1 cellular context compared by ENCODE assay signal in genomic region chr9:34651876-34652602, GRCh38.
A peak's percentile ranks its signal among the peaks of the same experiment; 100 is the strongest.
TF ChIP-seq lines count a peak whose summit lies in the region.

Gene IL11RA (plus strand): TSS chr9:34652185. CDS start chr9:34655218, 3,033 bp downstream.

TF ChIP-seq in HepG2, 621 proteins besides CTCF, POLR2A, EP300 and RAD21 (continued from another document and continues in another):
- no peak for TF ChIP-seq ZBED4 (CRISPR knock-in tag; IDR thresholded peaks at IDR 0.05; ENCODE audit: borderline replicate concordance)
- 0 out of 2 replicates have a peak, but pooled peaks have one; percentile 73 for TF ChIP-seq ZNF136 (CRISPR knock-in tag; IDR thresholded peaks at IDR 0.05; ENCODE audit: low read depth)
- TF ChIP-seq SP2 (CRISPR knock-in tag; IDR thresholded peaks at IDR 0.05): peak; percentile 92
- peak; percentile 47; the same call in 1 of the 2 replicates for TF ChIP-seq SPEN (CRISPR knock-in tag; IDR thresholded peaks at IDR 0.05; ENCODE audit: low read depth)
- no peak for TF ChIP-seq ZNF280D (CRISPR knock-in tag; IDR thresholded peaks at IDR 0.05)
- TF ChIP-seq ZNF331 (CRISPR knock-in tag; IDR thresholded peaks at IDR 0.05): peak; percentile 39; the same call in 1 of the 2 replicates
- TF ChIP-seq ZNF776 (CRISPR knock-in tag; IDR thresholded peaks at IDR 0.05): peak; percentile 42; the same call in 1 of the 2 replicates
- no peak for TF ChIP-seq ZNF552 (CRISPR knock-in tag; IDR thresholded peaks at IDR 0.05; ENCODE audit: borderline replicate concordance)
- peak; percentile 75 for TF ChIP-seq TBX2 (CRISPR knock-in tag; IDR thresholded peaks at IDR 0.05; ENCODE audit: borderline replicate concordance)
- TF ChIP-seq MEIS1 (CRISPR knock-in tag; IDR thresholded peaks at IDR 0.05; ENCODE audit: borderline replicate concordance): peak; percentile 89
- TF ChIP-seq PHF5A (CRISPR knock-in tag; IDR thresholded peaks at IDR 0.05; ENCODE audit: low read depth, unreplicated experiment): peak; percentile 38
- peak; percentile 87 for TF ChIP-seq XRCC5 (optimal IDR thresholded peaks at IDR 0.05; ENCODE audit: low read length)
- TF ChIP-seq HDAC2 (CRISPR knock-in tag; IDR thresholded peaks at IDR 0.05): peak; percentile 63; the same call in 1 of the 2 replicates
- TF ChIP-seq ZNF563 (CRISPR knock-in tag; IDR thresholded peaks at IDR 0.05): peak; percentile 43; the same call in 1 of the 2 replicates
- TF ChIP-seq ARID4A (CRISPR knock-in tag; IDR thresholded peaks at IDR 0.05; ENCODE audit: borderline replicate concordance): peak; percentile 82; the same call in 1 of the 2 replicates
- TF ChIP-seq RNF2 (conservative IDR thresholded peaks at IDR 0.05; ENCODE audit: low read depth): 0 out of 2 replicates have a peak, but pooled peaks have one; percentile 46
- 0 out of 2 replicates have a peak, but pooled peaks have one; percentile 24 for TF ChIP-seq ZFP1 (CRISPR knock-in tag; IDR thresholded peaks at IDR 0.05)
- no peak; the same call in 1 of the 2 replicates for TF ChIP-seq ZNF503 (CRISPR knock-in tag; IDR thresholded peaks at IDR 0.05)
- peak; percentile 70; the same call in 1 of the 2 replicates for TF ChIP-seq ZNF737 (CRISPR knock-in tag; IDR thresholded peaks at IDR 0.05; ENCODE audit: borderline replicate concordance)
- peak; percentile 51; the same call in 1 of the 2 replicates for TF ChIP-seq ZNF430 (CRISPR knock-in tag; IDR thresholded peaks at IDR 0.05)
- peak; percentile 43; the same call in 1 of the 2 replicates for TF ChIP-seq HMGXB3 (CRISPR knock-in tag; IDR thresholded peaks at IDR 0.05; ENCODE audit: borderline replicate concordance)
- peak; percentile 52; the same call in 1 of the 2 replicates for TF ChIP-seq ZFP91 (CRISPR knock-in tag; IDR thresholded peaks at IDR 0.05; ENCODE audit: borderline replicate concordance)
- TF ChIP-seq SP5 (CRISPR knock-in tag; IDR thresholded peaks at IDR 0.05; ENCODE audit: borderline replicate concordance, low read depth): peak; percentile 97
- TF ChIP-seq SIN3A (IDR thresholded peaks at IDR 0.05; ENCODE audit: borderline replicate concordance, low read depth, low read length): peak; percentile 77; the same call in 1 of the 2 replicates
- TF ChIP-seq ZNF18 (CRISPR knock-in tag; IDR thresholded peaks at IDR 0.05; ENCODE audit: insufficient replicate concordance): no peak
- TF ChIP-seq HNRNPLL (IDR thresholded peaks at IDR 0.05; ENCODE audit: low read depth, low read length, poor library complexity, severe bottlenecking): peak; percentile 67
- 0 out of 2 replicates have a peak, but pooled peaks have one; percentile 58 for TF ChIP-seq AKAP8 (CRISPR knock-in tag; IDR thresholded peaks at IDR 0.05)
- TF ChIP-seq ZNF841 (CRISPR knock-in tag; IDR thresholded peaks at IDR 0.05; ENCODE audit: borderline replicate concordance): peak; percentile 65; the same call in 1 of the 2 replicates
- TF ChIP-seq KLF9 (CRISPR knock-in tag; IDR thresholded peaks at IDR 0.05; ENCODE audit: low read depth): peak; percentile 15; the same call in 1 of the 2 replicates
- TF ChIP-seq MIER2 (CRISPR knock-in tag; IDR thresholded peaks at IDR 0.05): 0 out of 2 replicates have a peak, but pooled peaks have one; percentile 24
- no peak for TF ChIP-seq GMEB2 (CRISPR knock-in tag; IDR thresholded peaks at IDR 0.05; ENCODE audit: low read depth)
